In the genomic region with DNA sequence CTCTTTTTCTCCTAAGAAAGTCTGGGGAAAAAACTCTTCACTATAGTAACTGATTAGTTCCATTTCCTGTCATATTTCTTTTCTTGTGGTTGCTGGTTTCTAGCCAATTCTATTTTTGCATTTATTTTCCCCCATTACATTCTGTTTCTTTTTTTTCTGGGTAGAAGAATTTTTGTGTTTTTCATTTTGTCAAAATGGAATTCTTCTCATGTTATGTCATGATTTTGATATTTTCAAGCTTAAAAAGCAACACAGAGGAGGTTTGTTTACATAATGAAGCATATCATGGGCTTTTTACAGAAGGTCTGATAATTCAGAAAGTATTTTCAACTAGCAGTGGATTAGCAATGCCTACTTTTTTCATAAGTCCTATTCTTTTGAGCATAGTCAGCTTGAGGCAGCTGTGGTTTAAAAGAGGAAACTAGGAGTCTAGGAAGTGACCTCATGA, we compare ENCODE assay signal across 8 cellular contexts.
DNase-seq lines count a peak whose midpoint lies in the region; ATAC-seq and TF ChIP-seq lines count a peak whose summit lies in the region.

No MANE protein-coding gene starts in this region.

- no peak overlapping the region for H2BK15ac ChIP-seq in neuronal stem cell (ENCODE audit: low read length)

- H3K27me3 ChIP-seq in neuronal stem cell (ENCODE audit: control insufficient read depth in 3 of 3, insufficient read depth in 3 of 3, low read depth in 1 of 3, low read length in 3 of 3), result no peaks in the 10 kb centered on the region

- H2BK5ac ChIP-seq in neuronal stem cell (ENCODE audit: low read length), result no peak overlapping the region

- intact Hi-C loops in activated CD4-positive, alpha-beta memory T cell treated with anti-CD3 and anti-CD28 coated beads for 36 hours (cut with micrococcal nuclease), result no loop called here

- H2AFZ ChIP-seq in neuronal stem cell (ENCODE audit: low read length), result no peak overlapping the region

- peak; percentile 42 for ATAC-seq in GM18511 (IDR thresholded peaks at IDR 0.05; ENCODE audit: unreplicated experiment)
- no peak for ATAC-seq in HG02623 (IDR thresholded peaks at IDR 0.05; ENCODE audit: unreplicated experiment)

- no peaks in the 10 kb centered on the region for H3K27me3 Mint-ChIP-seq in activated CD4-positive, alpha-beta memory T cell treated with anti-CD3 and anti-CD28 coated beads for 36 hours

- H3K4me3 Mint-ChIP-seq in activated CD4-positive, alpha-beta memory T cell treated with anti-CD3 and anti-CD28 coated beads for 36 hours, result no peak overlapping the region

- no peak overlapping the region for H3K18ac ChIP-seq in neuronal stem cell (ENCODE audit: low read length)

- peak overlapping the region; percentile 15; the same call in 1 of the 2 replicates for H3K4me3 ChIP-seq in Jurkat, Clone E6-1 (ENCODE audit: low read length)
- H3K4me3 ChIP-seq in coronary artery (peak overlapping the region; percentile 57), neuronal stem cell (ENCODE audit: low read length in 2 of 2) (no peak overlapping the region)

- H3K4ac ChIP-seq in neuronal stem cell (ENCODE audit: low read length), result no peak overlapping the region

- H2AK5ac ChIP-seq in neuronal stem cell (ENCODE audit: low read depth, low read length), result no peak overlapping the region

- H2BK12ac ChIP-seq in neuronal stem cell (ENCODE audit: low read length), result no peak overlapping the region

- no peak for TF ChIP-seq CTCF in coronary artery (IDR thresholded peaks at IDR 0.05)
- TF ChIP-seq CTCF in GM10266 (IDR thresholded peaks at IDR 0.05; ENCODE audit: control insufficient read depth, insufficient read depth, low read depth, missing control alignments), result no peak

- no peak overlapping the region for H3K9ac ChIP-seq in neuronal stem cell (ENCODE audit: low read depth, low read length, poor library complexity)

- H3K27ac ChIP-seq in coronary artery (peak overlapping the region in 1 of 2 donors; percentile 69), neuronal stem cell (replicated peaks; ENCODE audit: low read length) (no peak overlapping the region)

- H4K8ac ChIP-seq in neuronal stem cell (ENCODE audit: low read depth, low read length), result no peak overlapping the region

- no peak overlapping the region for H3K4me2 ChIP-seq in neuronal stem cell (ENCODE audit: insufficient read depth, low read length, poor library complexity, severe bottlenecking)

- H3K4me1 ChIP-seq in neuronal stem cell (ENCODE audit: control insufficient read depth in 2 of 2, insufficient read depth in 1 of 2, low read depth in 1 of 2, low read length in 2 of 2), result peaks cover 6 to 30% of the 10 kb centered on the region in 2 donors

- POLR2A ChIA-PET in activated CD4-positive, alpha-beta memory T cell treated with anti-CD3 and anti-CD28 coated beads for 36 hours (lab: Charles Lee), result no interaction called here

- CTCF ChIA-PET in activated CD4-positive, alpha-beta memory T cell treated with anti-CD3 and anti-CD28 coated beads for 36 hours (lab: Charles Lee), result no interaction called here

- H3K79me1 ChIP-seq in neuronal stem cell (ENCODE audit: low read depth, low read length), result peaks cover 2% of the 10 kb centered on the region

- peak; percentile 63 for DNase-seq in Jurkat, Clone E6-1 (ENCODE audit: low read depth, low spot score)
- DNase-seq in coronary artery (ENCODE audit: low spot score), result no peak
- peak; percentile 34 for DNase-seq in pons (ENCODE audit: low spot score)
- DNase-seq in GM10266 (ENCODE audit: extremely low spot score), result no peak
- DNase-seq in activated CD4-positive, alpha-beta memory T cell treated with anti-CD3 and anti-CD28 coated beads for 36 hours, result no peak
- DNase-seq in neuronal stem cell (ENCODE audit: low spot score), result no peak

- no peaks in the 10 kb centered on the region for H3K36me3 Mint-ChIP-seq in activated CD4-positive, alpha-beta memory T cell treated with anti-CD3 and anti-CD28 coated beads for 36 hours

- H3K36me3 ChIP-seq in neuronal stem cell (replicated peaks in 1 of 2; ENCODE audit: control insufficient read depth in 2 of 2, insufficient read depth in 2 of 2, low read length in 2 of 2), result no peaks in the 10 kb centered on the region

- no peak overlapping the region for H3K27ac Mint-ChIP-seq in activated CD4-positive, alpha-beta memory T cell treated with anti-CD3 and anti-CD28 coated beads for 36 hours

- no peak overlapping the region for H4K91ac ChIP-seq in neuronal stem cell (ENCODE audit: low read depth, low read length, poor library complexity)

- peaks cover 0 to 3% of the 10 kb centered on the region in 2 donors for H3K9me3 ChIP-seq in neuronal stem cell (replicated peaks in 1 of 2; ENCODE audit: control insufficient read depth in 2 of 2, insufficient read depth in 1 of 2, low read depth in 1 of 2, low read length in 2 of 2)

- no peak overlapping the region for H2BK120ac ChIP-seq in neuronal stem cell (ENCODE audit: low read depth, low read length)

- H3K23ac ChIP-seq in neuronal stem cell (ENCODE audit: low read depth, low read length, poor library complexity), result no peak overlapping the region

- H3K9me3 Mint-ChIP-seq in activated CD4-positive, alpha-beta memory T cell treated with anti-CD3 and anti-CD28 coated beads for 36 hours, result no peaks in the 10 kb centered on the region

- H3K4me1 Mint-ChIP-seq in activated CD4-positive, alpha-beta memory T cell treated with anti-CD3 and anti-CD28 coated beads for 36 hours (ENCODE audit: low read depth), result peaks cover 9% of the 10 kb centered on the region

- H3K14ac ChIP-seq in neuronal stem cell (ENCODE audit: low read length), result no peak overlapping the region

Comparison
In these comparisons a context has a peak if more than half of its experiments do, and no peak if none do; other contexts are left out.
1. DNase-seq: peak in Jurkat, Clone E6-1 (single experiment) and pons (single experiment); none in coronary artery (single experiment), GM10266 (single experiment), activated CD4-positive, alpha-beta memory T cell treated with anti-CD3 and anti-CD28 coated beads for 36 hours (single experiment) and neuronal stem cell (single experiment).
2. H3K4me3 ChIP-seq: peak in Jurkat, Clone E6-1 (single experiment) and coronary artery (single experiment); none in neuronal stem cell (0 of 2).